ENCODE assay signal across 8 cellular contexts in the genomic region with DNA sequence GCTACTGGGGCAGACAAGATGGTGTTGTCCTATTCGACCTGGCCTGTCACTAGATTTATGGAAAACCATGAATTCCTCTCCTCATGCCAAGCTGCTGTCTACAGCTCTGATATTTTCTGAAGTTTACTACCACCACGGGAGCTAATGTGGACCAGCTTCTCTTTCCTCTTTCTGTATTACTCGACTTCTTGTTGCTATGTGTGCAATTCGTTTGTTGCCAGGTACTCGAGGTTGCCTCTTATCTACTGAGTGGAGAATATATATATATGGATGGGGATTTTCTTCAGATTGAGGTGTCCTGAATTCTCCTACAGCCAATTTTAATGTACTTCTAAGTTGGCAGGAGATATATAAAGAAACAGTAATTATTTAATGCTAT. TPM values are rescaled to one million over a fixed set of nuclear protein-coding genes. Genes with fewer than 3 reads are reported as not detected.
DNase-seq lines count a peak whose midpoint lies in the region; ATAC-seq lines count a peak whose summit lies in the region.

No MANE protein-coding gene starts in this region.

- H3K27ac ChIP-seq in effector memory CD4-positive, alpha-beta T cell (ENCODE audit: insufficient read depth, low read length, poor library complexity, severe bottlenecking) = peak overlapping the region; percentile 52
- H3K27ac ChIP-seq in trophoblast cell (ENCODE audit: low read depth, low read length) = no peak overlapping the region

- peak; percentile 16 for DNase-seq in GF-D8 (lab: John Stamatoyannopoulos, UW)
- DNase-seq in effector memory CD4-positive, alpha-beta T cell = no peak
- no peak for DNase-seq in SK-N-DZ (ENCODE audit: low spot score)
- no peak for DNase-seq in trophoblast cell
- DNase-seq in nucleus accumbens (lab: John Stamatoyannopoulos, UW) = no peak
- DNase-seq in NCI-H2029 (lab: John Stamatoyannopoulos, UW) = no peak

- H2BK12ac ChIP-seq in trophoblast cell (ENCODE audit: low read length) = no peak overlapping the region

- no peak overlapping the region for H4K91ac ChIP-seq in trophoblast cell (ENCODE audit: low read depth, low read length)

- H3K9ac ChIP-seq in trophoblast cell (ENCODE audit: low read length) = no peak overlapping the region

- H4K12ac ChIP-seq in trophoblast cell (ENCODE audit: low read depth, low read length) = no peak overlapping the region

- H3K4ac ChIP-seq in trophoblast cell (ENCODE audit: low read depth, low read length) = no peak overlapping the region

- no peak overlapping the region for H4K8ac ChIP-seq in trophoblast cell (ENCODE audit: low read depth, low read length)

- H3K18ac ChIP-seq in trophoblast cell (ENCODE audit: low read length) = no peak overlapping the region

- H3K9me3 ChIP-seq in effector memory CD4-positive, alpha-beta T cell (ENCODE audit: control insufficient read depth, low read length) = no peaks in the 10 kb centered on the region
- no peaks in the 10 kb centered on the region for H3K9me3 ChIP-seq in trophoblast cell (ENCODE audit: insufficient read depth, low read depth, low read length)

- H2BK120ac ChIP-seq in trophoblast cell (ENCODE audit: insufficient read depth, low read length, poor library complexity) = no peak overlapping the region

- H3K4me3 ChIP-seq in effector memory CD4-positive, alpha-beta T cell (ENCODE audit: insufficient read depth, low read depth, low read length, poor library complexity, severe bottlenecking) = no peak overlapping the region
- H3K4me3 ChIP-seq in trophoblast cell (ENCODE audit: low read depth, low read length) = no peak overlapping the region

- no peaks in the 10 kb centered on the region for H3K79me2 ChIP-seq in trophoblast cell (ENCODE audit: control insufficient read depth, insufficient read depth, low read length, poor library complexity)

- H3K4me1 ChIP-seq in effector memory CD4-positive, alpha-beta T cell (ENCODE audit: control insufficient read depth, insufficient read depth, low read length, poor library complexity, severe bottlenecking) = peaks cover 23% of the 10 kb centered on the region
- H3K4me1 ChIP-seq in trophoblast cell (ENCODE audit: control insufficient read depth in 1 of 2, insufficient read depth in 2 of 2, low read length in 2 of 2) = no peaks in the 10 kb centered on the region

- peak; percentile 29 for ATAC-seq in GM19468 (IDR thresholded peaks at IDR 0.05; ENCODE audit: extremely low read depth, unreplicated experiment)
- peak; percentile 61 for ATAC-seq in HG03432 (IDR thresholded peaks at IDR 0.05; ENCODE audit: unreplicated experiment)

- no peak overlapping the region for H3K4me2 ChIP-seq in trophoblast cell (ENCODE audit: low read length)

- no peak overlapping the region for H3K23ac ChIP-seq in trophoblast cell (ENCODE audit: low read length)

- H3K36me3 ChIP-seq in effector memory CD4-positive, alpha-beta T cell (ENCODE audit: control insufficient read depth, insufficient read depth, low read length) = no peaks in the 10 kb centered on the region
- peaks cover 0 to 2% of the 10 kb centered on the region in 2 experiments for H3K36me3 ChIP-seq in trophoblast cell (ENCODE audit: control insufficient read depth in 1 of 2, insufficient read depth in 2 of 2, low read length in 2 of 2)

- H3K79me1 ChIP-seq in trophoblast cell (ENCODE audit: low read length) = no peaks in the 10 kb centered on the region

- H2AK5ac ChIP-seq in trophoblast cell (ENCODE audit: low read length) = no peak overlapping the region

- H2AFZ ChIP-seq in trophoblast cell (ENCODE audit: insufficient read depth, low read length, poor library complexity) = no peak overlapping the region

- no peaks in the 10 kb centered on the region for H3K27me3 ChIP-seq in effector memory CD4-positive, alpha-beta T cell (replicated peaks; ENCODE audit: control insufficient read depth, insufficient read depth, low read length, poor library complexity, severe bottlenecking)
- no peaks in the 10 kb centered on the region for H3K27me3 ChIP-seq in trophoblast cell (ENCODE audit: insufficient read depth, low read length)

- no peak overlapping the region for H3K14ac ChIP-seq in trophoblast cell (ENCODE audit: low read length)

- WGBS in trophoblast cell (ENCODE audit: extremely low coverage, insufficient coverage, insufficient read length) = no CpG with 5 or more reads among the region's 5 CpGs

- no peak overlapping the region for H2BK5ac ChIP-seq in trophoblast cell (ENCODE audit: low read depth, low read length, poor library complexity)

RNA-seq across cellular contexts. Expression of gene MAN1A1, which starts 34.7 kb away (rescaled TPM):
- 23.8 and 24.9 TPM in 2 replicates for polyA plus RNA-seq in SK-N-DZ (2014; cell fraction: cytosol; rRNA removed)
- polyA plus RNA-seq in SK-N-DZ (2014; cell fraction: nucleus; rRNA removed) = 12.8 and 12.9 TPM in 2 replicates
- 29.1 and 30.7 TPM in 2 replicates for polyA plus RNA-seq in trophoblast cell (2013)
